ENCODE assay signal across 8 cellular contexts in the genomic region with DNA sequence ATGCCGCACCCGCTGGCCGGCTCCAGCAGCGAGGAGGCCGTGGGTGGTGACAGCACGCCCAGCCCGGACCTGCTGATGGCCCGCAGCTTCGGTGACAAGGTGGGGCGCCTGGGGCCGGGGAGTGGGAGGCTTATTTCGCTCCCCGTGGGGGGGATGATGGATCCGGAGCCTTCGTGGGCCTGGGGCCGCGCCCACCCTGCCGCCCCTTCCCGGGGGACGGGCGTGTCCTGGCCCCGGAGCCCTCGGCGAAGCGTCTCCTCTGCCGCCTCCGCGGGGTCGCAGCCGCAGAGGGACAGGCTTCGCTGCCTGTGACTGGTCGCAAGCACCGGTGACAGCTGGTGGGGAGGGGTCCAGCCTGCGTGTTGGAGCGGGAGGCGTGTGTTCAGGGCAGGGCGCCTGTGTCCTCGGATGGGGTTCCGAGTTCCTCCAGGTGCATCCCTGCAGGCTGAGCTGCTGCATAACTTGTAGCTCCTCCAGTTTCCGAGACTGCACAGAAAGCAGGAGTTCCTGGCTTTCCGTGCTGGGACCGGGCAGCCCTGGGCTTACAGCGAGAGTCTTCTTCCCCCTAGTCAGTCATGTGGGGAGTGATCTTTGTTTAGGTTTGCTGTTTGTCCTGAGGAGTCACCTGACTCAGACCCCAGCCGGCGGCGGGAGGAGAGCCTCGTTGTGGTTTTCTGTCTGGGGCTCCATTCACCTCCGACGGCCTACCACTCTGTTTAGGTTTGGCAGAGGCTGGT. TPM values are rescaled to one million over a fixed set of nuclear protein-coding genes. Genes with fewer than 3 reads are reported as not detected.
DNase-seq lines count a peak whose midpoint lies in the region; ATAC-seq and TF ChIP-seq lines count a peak whose summit lies in the region.

No MANE protein-coding gene starts in this region.

- peak overlapping the region; percentile 76 to 88 (median 83) for H3K27ac Mint-ChIP-seq in CD14-positive monocyte

- peaks cover 32 to 43% of the 10 kb centered on the region in 2 donors for H3K4me1 ChIP-seq in mucosa of rectum (ENCODE audit: control insufficient read depth in 2 of 2, insufficient read depth in 2 of 2, low read length in 2 of 2)

- no peaks in the 10 kb centered on the region for H3K9me3 ChIP-seq in mucosa of rectum (ENCODE audit: control insufficient read depth in 2 of 2, low read length in 2 of 2)

- no peak for TF ChIP-seq CTCF in CD14-positive monocyte (IDR thresholded peaks at IDR 0.05)

- no peaks in the 10 kb centered on the region for H3K27me3 Mint-ChIP-seq in CD14-positive monocyte (ENCODE audit: low read depth in 3 of 3)
- no peaks in the 10 kb centered on the region for H3K27me3 Mint-ChIP-seq in activated T-cell treated with anti-CD3 and anti-CD28 coated beads, Interleukin-2, amount 50 U/mL, for 4 hours (ENCODE audit: low read depth)

- H3K36me3 ChIP-seq in mucosa of rectum (ENCODE audit: control insufficient read depth in 2 of 2, insufficient read depth in 2 of 2, low read length in 2 of 2) = no peaks in the 10 kb centered on the region

- H3K27me3 ChIP-seq in mucosa of rectum (ENCODE audit: control insufficient read depth in 2 of 2, insufficient read depth in 2 of 2, low read length in 2 of 2) = no peaks in the 10 kb centered on the region

- DNase-seq in CD14-positive monocyte (ENCODE audit: low spot score) = peak; percentile 59
- DNase-seq in NOMO-1 treated with DMSO at 0.1 percent for 48 hours (lab: John Stamatoyannopoulos, UW; ENCODE audit: unreplicated experiment) = peak; percentile 60
- peak; percentile 14 for DNase-seq in activated T-cell treated with anti-CD3 and anti-CD28 coated beads, Interleukin-2, amount 50 U/mL, for 4 hours
- DNase-seq in superior temporal gyrus (ENCODE audit: extremely low spot score) = peak; percentile 71

- peak overlapping the region; percentile 87 to 91 for H3K9ac ChIP-seq in mucosa of rectum (ENCODE audit: low read depth in 1 of 2, low read length in 2 of 2)

- H3K27ac ChIP-seq in mucosa of rectum (ENCODE audit: low read depth in 2 of 2, low read length in 2 of 2) = peak overlapping the region; percentile 77 to 85

- H3K4me3 Mint-ChIP-seq in CD14-positive monocyte = peak overlapping the region; percentile 87 to 95
- H3K4me3 Mint-ChIP-seq in activated T-cell treated with anti-CD3 and anti-CD28 coated beads, Interleukin-2, amount 50 U/mL, for 4 hours = peak overlapping the region; percentile 78

- H3K36me3 Mint-ChIP-seq in CD14-positive monocyte = peaks cover 4 to 7% of the 10 kb centered on the region in 2 donors
- no peaks in the 10 kb centered on the region for H3K36me3 Mint-ChIP-seq in activated T-cell treated with anti-CD3 and anti-CD28 coated beads, Interleukin-2, amount 50 U/mL, for 4 hours (ENCODE audit: insufficient read depth)

- peaks cover 0 to 3% (median 0%) of the 10 kb centered on the region in 7 donors for H3K9me3 Mint-ChIP-seq in CD14-positive monocyte
- no peaks in the 10 kb centered on the region for H3K9me3 Mint-ChIP-seq in activated T-cell treated with anti-CD3 and anti-CD28 coated beads, Interleukin-2, amount 50 U/mL, for 4 hours

- intact Hi-C loops in CD14-positive monocyte (cut with micrococcal nuclease) = loop anchor here (2.0 to 5.0 kb wide), 5 partner anchors 32 to 569 kb away; a partner anchor contains a TSS

- H3K4me1 Mint-ChIP-seq in CD14-positive monocyte = peaks cover 77% of the 10 kb centered on the region
- H3K4me1 Mint-ChIP-seq in activated T-cell treated with anti-CD3 and anti-CD28 coated beads, Interleukin-2, amount 50 U/mL, for 4 hours (ENCODE audit: low read depth) = peaks cover 62% of the 10 kb centered on the region

- peak; percentile 38 for ATAC-seq in GM19351 (IDR thresholded peaks at IDR 0.05; ENCODE audit: unreplicated experiment)
- ATAC-seq in HG03442 (IDR thresholded peaks at IDR 0.05; ENCODE audit: unreplicated experiment) = peak; percentile 27
- ATAC-seq in activated T-cell treated with anti-CD3 and anti-CD28 coated beads, Interleukin-2, amount 50 U/mL, for 4 hours = peak; percentile 15
- peak; percentile 25 for ATAC-seq in esophagus mucosa

- H3K4me3 ChIP-seq in mucosa of rectum (ENCODE audit: low read length in 2 of 2) = peak overlapping the region; percentile 92 to 93

RNA-seq across cellular contexts. Expression of a gene that starts 0.7 kb away (rescaled TPM):
- polyA plus RNA-seq in CD14-positive monocyte = 10 to 100 TPM; 10.3 to 10.4 TPM
- 1 to 10 TPM; 2.3 to 3.8 (median 3.2) TPM for total RNA-seq in activated T-cell treated with anti-CD3 and anti-CD28 coated beads, Interleukin-2, amount 50 U/mL, for 4 hours
- 8.5 TPM for total RNA-seq in esophagus mucosa

RNA-seq across cellular contexts. Expression of a gene that starts 33.3 kb away (rescaled TPM):
- 10 to 100 TPM; 49.0 to 53.0 TPM for polyA plus RNA-seq in CD14-positive monocyte
- total RNA-seq in activated T-cell treated with anti-CD3 and anti-CD28 coated beads, Interleukin-2, amount 50 U/mL, for 4 hours = 10 to 100 TPM; 37.8 to 45.9 (median 41.9) TPM
- 16.3 TPM for total RNA-seq in esophagus mucosa

Comparison
In these comparisons a context has a peak if more than half of its experiments do, and no peak if none do; other contexts are left out.
1. Peak in every context shown above with its lines: DNase-seq, ATAC-seq, H3K4me3 ChIP-seq and H3K27ac ChIP-seq.
2. DNase-seq: peak in every context shown above with its lines; median percentile 71 in superior temporal gyrus; 60 in NOMO-1 treated with DMSO at 0.1 percent for 48 hours; 59 in CD14-positive monocyte; 14 in activated T-cell treated with anti-CD3 and anti-CD28 coated beads, Interleukin-2, amount 50 U/mL, for 4 hours.